20 cellular contexts compared by ENCODE assay signal in genomic region chr4:102560743-102561341, GRCh38. TPM values are rescaled to one million over a fixed set of nuclear protein-coding genes. Genes with fewer than 3 reads are reported as not detected.
A peak's percentile ranks its signal among the peaks of the same experiment; 100 is the strongest.
DNase-seq lines count a peak whose midpoint lies in the region; ATAC-seq and TF ChIP-seq lines count a peak whose summit lies in the region.
"Had no signal": no experiment of that assay in that cellular context is flagged by ENCODE, and none has a peak within 500 bp of the region (broad histone marks: within the 10 kb centered on the region; RNA-seq: fewer than 3 reads in every experiment).

No MANE protein-coding gene starts in this region.

- POLR2A ChIA-PET in activated CD4-positive, alpha-beta T cell treated with anti-CD3 and anti-CD28 coated beads for 36 hours (lab: Charles Lee) = no interaction called here

- peaks cover 59% of the 10 kb centered on the region for H3K36me3 Mint-ChIP-seq in activated CD4-positive, alpha-beta T cell treated with anti-CD3 and anti-CD28 coated beads for 36 hours (ENCODE audit: low read depth)
- H3K36me3 Mint-ChIP-seq in T-helper 17 cell (ENCODE audit: low read depth) (peaks cover 9% of the 10 kb centered on the region), CD14-positive monocyte (peaks cover 35 to 48% of the 10 kb centered on the region in 2 donors)

- peak overlapping the region; percentile 96 for H3K27ac Mint-ChIP-seq in activated CD4-positive, alpha-beta T cell treated with anti-CD3 and anti-CD28 coated beads for 36 hours
- H3K27ac Mint-ChIP-seq in T-helper 17 cell (no peak overlapping the region), CD14-positive monocyte (peak overlapping the region in 1 of 7 donors; percentile 35)

- TF ChIP-seq POLR2A in esophagus squamous epithelium (IDR thresholded peaks at IDR 0.05) = no peak

- peaks cover 78% of the 10 kb centered on the region for H3K4me1 Mint-ChIP-seq in activated CD4-positive, alpha-beta T cell treated with anti-CD3 and anti-CD28 coated beads for 36 hours
- H3K4me1 Mint-ChIP-seq in T-helper 17 cell (peaks cover 60% of the 10 kb centered on the region), CD14-positive monocyte (peaks cover 18% of the 10 kb centered on the region)

- H3K36me3 ChIP-seq in esophagus squamous epithelium = no peaks in the 10 kb centered on the region
- H3K36me3 ChIP-seq: WERI-Rb-1 had no signal

- H3K4me3 ChIP-seq in esophagus squamous epithelium = no peak overlapping the region
- H3K4me3 ChIP-seq: SJSA1, smooth muscle cell, testis had no signal

- TF ChIP-seq CTCF in esophagus squamous epithelium (IDR thresholded peaks at IDR 0.05) (no peak), CD14-positive monocyte (IDR thresholded peaks at IDR 0.05) (no peak)

- DNase-seq in activated CD4-positive, alpha-beta T cell treated with anti-CD3 and anti-CD28 coated beads for 36 hours = no peak
- DNase-seq in activated CD4-positive, alpha-beta T cell treated with anti-CD3 and anti-CD28 coated beads, Interleukin-2, amount 50 U/mL, for 4 hours = no peak
- DNase-seq in T-helper 17 cell = no peak
- no peak for DNase-seq in esophagus squamous epithelium (lab: John Stamatoyannopoulos, UW)
- DNase-seq in sciatic nerve (ENCODE audit: low spot score) = no peak
- DNase-seq in CD14-positive monocyte (ENCODE audit: low spot score) = no peak
- no peak for DNase-seq in SK-N-DZ (ENCODE audit: low spot score)
- DNase-seq: activated gamma-delta T cell; Caco-2; cerebellar nuclear complex; NCI-H2081 treated with DMSO at 0.1 percent for 48 hours; NK-92 treated with Interleukin-12 subunit alpha and Interleukin-12 subunit beta, amount 100 ng/mL, for 24 hours; nucleus accumbens; testis; WERI-Rb-1 had no signal

- no peaks in the 10 kb centered on the region for H3K27me3 ChIP-seq in esophagus squamous epithelium
- H3K27me3 ChIP-seq: SJSA1, testis had no signal

- no peaks in the 10 kb centered on the region for H3K27me3 Mint-ChIP-seq in activated CD4-positive, alpha-beta T cell treated with anti-CD3 and anti-CD28 coated beads for 36 hours
- H3K27me3 Mint-ChIP-seq in T-helper 17 cell (no peaks in the 10 kb centered on the region), CD14-positive monocyte (ENCODE audit: low read depth in 3 of 3) (no peaks in the 10 kb centered on the region)

- ATAC-seq in activated CD4-positive, alpha-beta T cell treated with anti-CD3 and anti-CD28 coated beads for 36 hours = peak; percentile 2
- no peak for ATAC-seq in T-helper 17 cell
- ATAC-seq in sciatic nerve = peak; percentile 74
- no peak for ATAC-seq in GM18870 (IDR thresholded peaks at IDR 0.05; ENCODE audit: unreplicated experiment)
- ATAC-seq: HCT116 had no signal

- H3K4me3 Mint-ChIP-seq in activated CD4-positive, alpha-beta T cell treated with anti-CD3 and anti-CD28 coated beads for 36 hours = peak overlapping the region; percentile 55
- H3K4me3 Mint-ChIP-seq in T-helper 17 cell (peak overlapping the region; percentile 87), CD14-positive monocyte (no peak overlapping the region)

- H3K9me3 ChIP-seq in T-helper 17 cell (ENCODE audit: control insufficient read depth, low read length, poor library complexity, severe bottlenecking) (no peaks in the 10 kb centered on the region), esophagus squamous epithelium (no peaks in the 10 kb centered on the region)
- H3K9me3 ChIP-seq: Caco-2, SJSA1, testis had no signal

- intact Hi-C loops in activated CD4-positive, alpha-beta T cell treated with anti-CD3 and anti-CD28 coated beads for 36 hours (cut with DNase I, micrococcal nuclease) = loop anchor here (1.0 to 5.0 kb wide), 5 partner anchors 9 to 60 kb away; partner anchors contain the start of gene NFKB1 (in 1 of the 2)
- intact Hi-C loops in esophagus squamous epithelium (cut with DNase I) = no loop called here
- intact Hi-C loops in sciatic nerve (cut with DNase I) = no loop called here
- intact Hi-C loops in CD14-positive monocyte (cut with micrococcal nuclease) = no loop called here

- WGBS in esophagus squamous epithelium, 2 donors = 76 to 83% methylated on average over 4 of the region's 4 CpGs

- H3K9me3 Mint-ChIP-seq in activated CD4-positive, alpha-beta T cell treated with anti-CD3 and anti-CD28 coated beads for 36 hours (ENCODE audit: low read depth) = no peaks in the 10 kb centered on the region
- H3K9me3 Mint-ChIP-seq in CD14-positive monocyte = no peaks in the 10 kb centered on the region

- CTCF ChIA-PET in activated CD4-positive, alpha-beta T cell treated with anti-CD3 and anti-CD28 coated beads for 36 hours (lab: Charles Lee) = interaction anchor here (0.6 to 2.4 kb wide), 6 partner anchors 9 to 57 kb away, joined by 3 to 6 read pairs (median 4); no protein-coding TSS in a partner anchor

- peaks cover 0 to 13% (median 7%) of the 10 kb centered on the region in 3 donors for H3K4me1 ChIP-seq in esophagus squamous epithelium

- H3K27ac ChIP-seq in esophagus squamous epithelium = peak overlapping the region in 3 of 4 donors; percentile 3 to 22 (median 21)
- H3K27ac ChIP-seq: epithelial cell of prostate, SJSA1, testis, WERI-Rb-1 had no signal

RNA-seq across cellular contexts. Expression of gene NFKB1, which starts 59.7 kb away (rescaled TPM):
- 100 to 1,000 TPM; 167 to 174 TPM for total RNA-seq in activated CD4-positive, alpha-beta T cell treated with anti-CD3 and anti-CD28 coated beads for 36 hours
- total RNA-seq in T-helper 17 cell (100 to 1,000 TPM; 251 to 277 TPM), esophagus squamous epithelium (10 to 100 TPM; 33.5 to 47.5 (median 41.4) TPM), sciatic nerve (41.9 TPM)
- polyA plus RNA-seq in CD14-positive monocyte = 10 to 100 TPM in 1 of 2 donors, 1 to 10 TPM in 1; 9.0 to 17.8 TPM
- 6.2 and 7.3 TPM in 2 replicates for polyA plus RNA-seq in SK-N-DZ (2014; cell fraction: cytosol; rRNA removed)
- polyA plus RNA-seq in SK-N-DZ (2014; cell fraction: nucleus; rRNA removed) = 3.3 and 6.6 TPM in 2 replicates

Comparison
In these comparisons a context has a peak if more than half of its experiments do, and no peak if none do; other contexts are left out.
1. ATAC-seq: peak in activated CD4-positive, alpha-beta T cell treated with anti-CD3 and anti-CD28 coated beads for 36 hours (single experiment) and sciatic nerve (single experiment); none in T-helper 17 cell (single experiment) and GM18870 (single experiment).
2. H3K4me3 Mint-ChIP-seq: peak in activated CD4-positive, alpha-beta T cell treated with anti-CD3 and anti-CD28 coated beads for 36 hours (single experiment) and T-helper 17 cell (single experiment); none in CD14-positive monocyte (0 of 2).
3. intact Hi-C loops: an anchor here in activated CD4-positive, alpha-beta T cell treated with anti-CD3 and anti-CD28 coated beads for 36 hours (1.0 to 5.0 kb wide); none called in esophagus squamous epithelium, sciatic nerve and CD14-positive monocyte.